6 cellular contexts compared by ENCODE assay signal in the genomic region with DNA sequence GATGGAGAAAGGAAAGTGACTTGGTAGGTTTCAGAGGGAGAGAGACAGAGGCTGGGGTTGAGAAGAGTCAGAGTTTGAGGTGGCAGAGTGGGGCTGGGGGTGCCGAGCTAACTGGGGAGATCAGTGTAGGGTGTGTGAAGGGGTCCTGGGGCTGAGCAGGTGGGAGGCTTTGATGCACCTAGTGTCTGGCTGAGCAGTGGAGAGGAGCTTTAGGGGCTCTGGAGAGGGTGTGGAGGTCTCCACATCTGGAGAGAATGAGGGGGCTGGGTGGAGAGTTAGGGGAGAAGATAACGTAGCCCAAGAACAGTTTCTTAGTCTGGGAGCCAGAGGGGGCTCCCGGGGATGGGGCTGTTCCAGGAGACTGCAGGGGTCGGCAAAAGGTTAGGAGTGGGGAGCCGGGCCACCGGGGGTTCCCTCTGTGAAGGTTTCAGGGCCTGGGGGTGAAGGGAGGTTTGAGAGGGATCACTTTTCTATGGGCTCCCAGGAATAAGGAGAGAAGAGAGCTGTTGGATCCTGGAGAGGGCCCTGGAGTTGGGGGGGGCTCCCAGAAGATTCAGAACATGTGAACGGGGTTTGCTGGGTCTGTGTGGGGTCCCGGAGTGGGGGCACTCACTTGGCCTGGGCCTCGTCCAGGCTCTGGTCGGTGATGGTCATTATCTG. TPM values are rescaled to one million over a fixed set of nuclear protein-coding genes. Genes with fewer than 3 reads are reported as not detected.
DNase-seq lines count a peak whose midpoint lies in the region; FAIRE-seq and TF ChIP-seq lines count a peak whose summit lies in the region.

No MANE protein-coding gene starts in this region.

- H3K27me3 ChIP-seq in H7 (ENCODE audit: control insufficient read depth, insufficient read depth, low read length), result no peaks in the 10 kb centered on the region
- H3K27me3 ChIP-seq in neural cell (ENCODE audit: insufficient read depth, low read depth, low read length), result no peaks in the 10 kb centered on the region

- FAIRE-seq in GM12892 (lab: Jason Lieb, UNC), result no peak

- CTCF ChIA-PET in MCF 10A (lab: Yijun Ruan, JAX), result interaction anchor here (0.6 to 0.7 kb wide), 2 partner anchors 11 to 666 kb away, joined by 3 read pairs; no protein-coding TSS in a partner anchor

- TF ChIP-seq RAD21 in neural cell (conservative IDR thresholded peaks at IDR 0.05), result no peak

- peak overlapping the region; percentile 12 for H2AFZ ChIP-seq in neural cell (ENCODE audit: low read depth, low read length)

- TF ChIP-seq EP300 in neural cell (conservative IDR thresholded peaks at IDR 0.05; ENCODE audit: poor library complexity, severe bottlenecking), result no peak

- H3K9me3 ChIP-seq in neural cell (ENCODE audit: low read length), result no peaks in the 10 kb centered on the region

- H3K36me3 ChIP-seq in H7 (replicated peaks; ENCODE audit: control insufficient read depth, insufficient read depth, low read length), result peaks cover 18% of the 10 kb centered on the region
- H3K36me3 ChIP-seq in neural cell (ENCODE audit: insufficient read depth, low read length), result no peaks in the 10 kb centered on the region

- POLR2A ChIA-PET in MCF 10A (lab: Yijun Ruan, JAX), result interaction anchor here (0.7 to 3.2 kb wide), 6 partner anchors 11 to 1201 kb away, joined by 3 to 78 read pairs (median 6); a partner anchor contains a TSS

- peak overlapping the region; percentile 94 for H3K9ac ChIP-seq in neural cell (ENCODE audit: low read length)

- DNase-seq in H7 (peak; percentile 64), MCF 10A (ENCODE audit: unreplicated experiment) (no peak), GM12892 (ENCODE audit: insufficient read length) (no peak), COR-L47 (lab: John Stamatoyannopoulos, UW) (no peak)
- no peak for DNase-seq in stimulated activated naive CD4-positive, alpha-beta T cell (lab: John Stamatoyannopoulos, UW)

- H3K27ac Mint-ChIP-seq in MCF 10A (ENCODE audit: low read depth, unreplicated experiment), result peak overlapping the region; percentile 86

- peak overlapping the region; percentile 91 for H3K27ac ChIP-seq in neural cell (ENCODE audit: low read length)

- H3K79me2 ChIP-seq in neural cell (replicated peaks; ENCODE audit: insufficient read depth, low read length), result peaks cover 17% of the 10 kb centered on the region

- H3F3A ChIP-seq in neural cell (ENCODE audit: insufficient read depth, low read length, poor library complexity, severe bottlenecking), result no peaks in the 10 kb centered on the region

- TF ChIP-seq CTCF in MCF 10A (IDR thresholded peaks at IDR 0.05; ENCODE audit: unreplicated experiment) (no peak), neural cell (IDR thresholded peaks at IDR 0.05; ENCODE audit: poor library complexity, severe bottlenecking) (no peak)

- intact Hi-C loops in MCF 10A (cut with micrococcal nuclease), result no loop called here

- H3K9me2 ChIP-seq in neural cell (ENCODE audit: insufficient read depth, low read length), result no peaks in the 10 kb centered on the region

- no peaks in the 10 kb centered on the region for H4K20me1 ChIP-seq in neural cell (ENCODE audit: insufficient read depth)

- peak overlapping the region; percentile 83 for H3K4me3 Mint-ChIP-seq in MCF 10A (ENCODE audit: unreplicated experiment)

- no peak for TF ChIP-seq POLR2A in GM12892 (IDR thresholded peaks at IDR 0.05; ENCODE audit: low read depth, low read length)

- H3K9me3 Mint-ChIP-seq in MCF 10A (ENCODE audit: unreplicated experiment), result no peaks in the 10 kb centered on the region

- peak overlapping the region; percentile 89 for H3K4me2 ChIP-seq in neural cell (ENCODE audit: low read length)

- no peaks in the 10 kb centered on the region for H3K27me3 Mint-ChIP-seq in MCF 10A (ENCODE audit: insufficient read depth, unreplicated experiment)

- H3K4me3 ChIP-seq in H7 (ENCODE audit: insufficient read depth, low read depth, low read length) (peak overlapping the region; percentile 66), neural cell (ENCODE audit: low read length) (peak overlapping the region; percentile 75)

- H3K4me1 Mint-ChIP-seq in MCF 10A (ENCODE audit: insufficient read depth, unreplicated experiment), result peaks cover 26% of the 10 kb centered on the region

- BruUV-seq in MCF 10A (replicated peaks; lab: Mats Ljungman, UMichigan), result no TSS peak

- peaks cover 36% of the 10 kb centered on the region for H3K36me3 Mint-ChIP-seq in MCF 10A (ENCODE audit: insufficient read depth, unreplicated experiment)

TF ChIP-seq in neural cell, 6 proteins besides CTCF, POLR2A, EP300 and RAD21:
- TF ChIP-seq MXI1 (conservative IDR thresholded peaks at IDR 0.05; ENCODE audit: poor library complexity, severe bottlenecking) (no peak), TAF1 (IDR thresholded peaks at IDR 0.05; ENCODE audit: low read depth) (no peak), POLR2AphosphoS5 (IDR thresholded peaks at IDR 0.05) (no peak), SMC3 (conservative IDR thresholded peaks at IDR 0.05; ENCODE audit: poor library complexity) (no peak), EZH2 (IDR thresholded peaks at IDR 0.05; ENCODE audit: borderline replicate concordance, insufficient read depth, low read length, poor library complexity, severe bottlenecking) (no peak)
- TF ChIP-seq, protein P1, sequence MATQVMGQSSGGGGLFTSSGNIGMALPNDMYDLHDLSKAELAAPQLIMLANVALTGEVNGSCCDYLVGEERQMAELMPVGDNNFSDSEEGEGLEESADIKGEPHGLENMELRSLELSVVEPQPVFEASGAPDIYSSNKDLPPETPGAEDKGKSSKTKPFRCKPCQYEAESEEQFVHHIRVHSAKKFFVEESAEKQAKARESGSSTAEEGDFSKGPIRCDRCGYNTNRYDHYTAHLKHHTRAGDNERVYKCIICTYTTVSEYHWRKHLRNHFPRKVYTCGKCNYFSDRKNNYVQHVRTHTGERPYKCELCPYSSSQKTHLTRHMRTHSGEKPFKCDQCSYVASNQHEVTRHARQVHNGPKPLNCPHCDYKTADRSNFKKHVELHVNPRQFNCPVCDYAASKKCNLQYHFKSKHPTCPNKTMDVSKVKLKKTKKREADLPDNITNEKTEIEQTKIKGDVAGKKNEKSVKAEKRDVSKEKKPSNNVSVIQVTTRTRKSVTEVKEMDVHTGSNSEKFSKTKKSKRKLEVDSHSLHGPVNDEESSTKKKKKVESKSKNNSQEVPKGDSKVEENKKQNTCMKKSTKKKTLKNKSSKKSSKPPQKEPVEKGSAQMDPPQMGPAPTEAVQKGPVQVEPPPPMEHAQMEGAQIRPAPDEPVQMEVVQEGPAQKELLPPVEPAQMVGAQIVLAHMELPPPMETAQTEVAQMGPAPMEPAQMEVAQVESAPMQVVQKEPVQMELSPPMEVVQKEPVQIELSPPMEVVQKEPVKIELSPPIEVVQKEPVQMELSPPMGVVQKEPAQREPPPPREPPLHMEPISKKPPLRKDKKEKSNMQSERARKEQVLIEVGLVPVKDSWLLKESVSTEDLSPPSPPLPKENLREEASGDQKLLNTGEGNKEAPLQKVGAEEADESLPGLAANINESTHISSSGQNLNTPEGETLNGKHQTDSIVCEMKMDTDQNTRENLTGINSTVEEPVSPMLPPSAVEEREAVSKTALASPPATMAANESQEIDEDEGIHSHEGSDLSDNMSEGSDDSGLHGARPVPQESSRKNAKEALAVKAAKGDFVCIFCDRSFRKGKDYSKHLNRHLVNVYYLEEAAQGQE (IDR thresholded peaks at IDR 0.05; ENCODE audit: borderline replicate concordance), result no peak
TF ChIP-seq in neural cell: peak in this region for 0.

RNA-seq across cellular contexts. Expression of a gene that starts 0.8 kb away (rescaled TPM):
- 64.2 and 67.7 TPM in 2 replicates for total RNA-seq in H7 (2014; rRNA removed; shearing (Covaris generic))
- 48.1 and 49.2 TPM in 2 replicates for total RNA-seq in MCF 10A (2022)
- 53.2 and 78.7 TPM in 2 replicates for polyA plus RNA-seq in neural cell
- 83.3 and 91.3 TPM in 2 replicates for polyA minus RNA-seq in neural cell
- polyA plus RNA-seq in GM12892 (2012; ENCODE audit: missing spikeins), result 50.6 TPM

RNA-seq across cellular contexts. Expression of a gene that starts 3.2 kb away (rescaled TPM):
- total RNA-seq in H7 (2014; rRNA removed; shearing (Covaris generic)), result 21.2 and 26.8 TPM in 2 replicates
- total RNA-seq in MCF 10A (2022), result 0.71 and 0.84 TPM in 2 replicates
- polyA plus RNA-seq in neural cell, result 0.88 and 1.2 TPM in 2 replicates
- not detected in 2 replicates for polyA minus RNA-seq in neural cell
- 96.1 TPM for polyA plus RNA-seq in GM12892 (2012; ENCODE audit: missing spikeins)

RNA-seq across cellular contexts. Expression of a gene that starts 5.2 kb away (rescaled TPM):
- 2.2 and 2.8 TPM in 2 replicates for total RNA-seq in H7 (2014; rRNA removed; shearing (Covaris generic))
- total RNA-seq in MCF 10A (2022), result 8.0 and 8.4 TPM in 2 replicates
- 7.2 and 7.5 TPM in 2 replicates for polyA plus RNA-seq in neural cell
- 0.49 and 1.0 TPM in 2 replicates for polyA minus RNA-seq in neural cell
- polyA plus RNA-seq in GM12892 (2012; ENCODE audit: missing spikeins), result 11.2 TPM

RNA-seq across cellular contexts. Expression of a gene that starts 11.0 kb away (rescaled TPM):
- 94.6 and 99.0 TPM in 2 replicates for total RNA-seq in H7 (2014; rRNA removed; shearing (Covaris generic))
- total RNA-seq in MCF 10A (2022), result 28.1 and 29.6 TPM in 2 replicates
- 342 and 369 TPM in 2 replicates for polyA plus RNA-seq in neural cell
- 130 and 154 TPM in 2 replicates for polyA minus RNA-seq in neural cell
- polyA plus RNA-seq in GM12892 (2012; ENCODE audit: missing spikeins), result 80.8 TPM

RNA-seq across cellular contexts. Expression of a gene that starts 13.3 kb away (rescaled TPM):
- total RNA-seq in H7 (2014; rRNA removed; shearing (Covaris generic)), result 99.3 and 113 TPM in 2 replicates
- 37.8 and 43.4 TPM in 2 replicates for total RNA-seq in MCF 10A (2022)
- 24.7 and 28.4 TPM in 2 replicates for polyA plus RNA-seq in neural cell
- polyA minus RNA-seq in neural cell, result 25.1 and 29.4 TPM in 2 replicates
- polyA plus RNA-seq in GM12892 (2012; ENCODE audit: missing spikeins), result 17.1 TPM

Comparison
In these comparisons a context has a peak if more than half of its experiments do, and no peak if none do; other contexts are left out.
1. RNA of a gene that starts 3.2 kb away (total RNA-seq): 21.2 to 26.8 TPM in H7; 0.71 to 0.84 TPM in MCF 10A; every median in the first group is over 10 times any median in the second.